Comparison of ENCODE assay signal across 14 cellular contexts in genomic region chr2:120237491-120237902, GRCh38. TPM values are rescaled to one million over a fixed set of nuclear protein-coding genes. Genes with fewer than 3 reads are reported as not detected.
DNase-seq lines count a peak whose midpoint lies in the region; ATAC-seq and TF ChIP-seq lines count a peak whose summit lies in the region.
"Had no signal": no experiment of that assay in that cellular context is flagged by ENCODE, and none has a peak within 500 bp of the region (broad histone marks: within the 10 kb centered on the region; RNA-seq: fewer than 3 reads in every experiment).

No MANE protein-coding gene starts in this region.

- H3K36me3 Mint-ChIP-seq in activated CD4-positive, alpha-beta T cell treated with anti-CD3 and anti-CD28 coated beads for 36 hours (ENCODE audit: low read depth): no peaks in the 10 kb centered on the region

- H3K4me1 ChIP-seq in RWPE2 (ENCODE audit: insufficient read depth, poor library complexity, severe bottlenecking): peaks cover 26% of the 10 kb centered on the region
- peaks cover 3 to 53% (median 36%) of the 10 kb centered on the region in 9 donors for H3K4me1 ChIP-seq in heart right ventricle

- H3K27ac ChIP-seq in RWPE2 (ENCODE audit: poor library complexity, severe bottlenecking): peak overlapping the region; percentile 76
- H3K27ac ChIP-seq in heart right ventricle: no peak overlapping the region
- H3K27ac ChIP-seq: lower lobe of right lung had no signal

- POLR2A ChIA-PET in activated CD4-positive, alpha-beta T cell treated with anti-CD3 and anti-CD28 coated beads for 36 hours (lab: Charles Lee): no interaction called here

- no peak overlapping the region for H3K27ac Mint-ChIP-seq in activated CD4-positive, alpha-beta T cell treated with anti-CD3 and anti-CD28 coated beads for 36 hours

- no peak for TF ChIP-seq CTCF in RWPE2 (IDR thresholded peaks at IDR 0.05; ENCODE audit: poor library complexity, severe bottlenecking)
- no peak for TF ChIP-seq CTCF in heart right ventricle (IDR thresholded peaks at IDR 0.05)

- H3K4me3 ChIP-seq in RWPE2 (ENCODE audit: severe bottlenecking): no peak overlapping the region
- H3K4me3 ChIP-seq in heart right ventricle: no peak overlapping the region
- H3K4me3 ChIP-seq: lower lobe of right lung had no signal

- CTCF ChIA-PET in activated CD4-positive, alpha-beta T cell treated with anti-CD3 and anti-CD28 coated beads for 36 hours (lab: Charles Lee): no interaction called here

- H3K27me3 Mint-ChIP-seq in activated CD4-positive, alpha-beta T cell treated with anti-CD3 and anti-CD28 coated beads for 36 hours: no peaks in the 10 kb centered on the region

- 79 to 81% methylated on average over 10 of the region's 10 CpGs for WGBS in heart right ventricle, 2 donors

- DNase-seq in H4 (ENCODE audit: low spot score) (peak; percentile 34), RWPE2 (ENCODE audit: low spot score) (no peak), fibroblast of peridontal ligament (ENCODE audit: extremely low read depth) (peak; percentile 63), renal cortical epithelial cell (ENCODE audit: low read depth) (peak; percentile 89), Right ventricle myocardium inferior (ENCODE audit: missing footprints) (no peak), heart right ventricle (no peak), middle frontal gyrus (ENCODE audit: extremely low spot score, low spot score) (no peak)
- no peak for DNase-seq in activated CD4-positive, alpha-beta T cell treated with anti-CD3 and anti-CD28 coated beads for 36 hours
- DNase-seq: activated CD4-positive, CD25-positive, alpha-beta regulatory T cell; DMS153; erythroblast; lower lobe of right lung; Right ventricle myocardium superior had no signal

- H3K27me3 ChIP-seq in RWPE2 (ENCODE audit: insufficient read depth, poor library complexity, severe bottlenecking) (no peaks in the 10 kb centered on the region), heart right ventricle (peaks cover 0 to 14% (median 0%) of the 10 kb centered on the region in 7 donors)

- no peak overlapping the region for H3K4me3 Mint-ChIP-seq in activated CD4-positive, alpha-beta T cell treated with anti-CD3 and anti-CD28 coated beads for 36 hours

- peak; percentile 47 for ATAC-seq in RWPE2 (ENCODE audit: low read depth)
- ATAC-seq in activated CD4-positive, alpha-beta T cell treated with anti-CD3 and anti-CD28 coated beads for 36 hours: no peak
- ATAC-seq in Right ventricle myocardium inferior: no peak
- no peak for ATAC-seq in heart right ventricle
- ATAC-seq: activated naive CD4-positive, alpha-beta T cell treated with anti-CD3 and anti-CD28 coated beads, Interleukin-2, amount 50 U/mL, for 72 hours; lower lobe of right lung had no signal

- H3K36me3 ChIP-seq in RWPE2 (ENCODE audit: low read depth): no peaks in the 10 kb centered on the region
- no peaks in the 10 kb centered on the region for H3K36me3 ChIP-seq in heart right ventricle
- H3K36me3 ChIP-seq: lower lobe of right lung had no signal

- peaks cover 11% of the 10 kb centered on the region for H3K4me1 Mint-ChIP-seq in activated CD4-positive, alpha-beta T cell treated with anti-CD3 and anti-CD28 coated beads for 36 hours

- intact Hi-C loops in activated CD4-positive, alpha-beta T cell treated with anti-CD3 and anti-CD28 coated beads for 36 hours (cut with DNase I, micrococcal nuclease): no loop called here
- intact Hi-C loops in Right ventricle myocardium inferior (cut with DNase I): no loop called here
- intact Hi-C loops in heart right ventricle (cut with DNase I): no loop called here

- H3K9me3 ChIP-seq in RWPE2 (ENCODE audit: severe bottlenecking) (no peaks in the 10 kb centered on the region), heart right ventricle (no peaks in the 10 kb centered on the region)
- H3K9me3 ChIP-seq: lower lobe of right lung had no signal

- no peaks in the 10 kb centered on the region for H3K9me3 Mint-ChIP-seq in activated CD4-positive, alpha-beta T cell treated with anti-CD3 and anti-CD28 coated beads for 36 hours (ENCODE audit: low read depth)
- H3K9me3 Mint-ChIP-seq: activated naive CD4-positive, alpha-beta T cell treated with anti-CD3 and anti-CD28 coated beads, Interleukin-2, amount 50 U/mL, for 72 hours had no signal

RNA-seq across cellular contexts. Expression of gene TMEM185B, which starts 14.3 kb away (rescaled TPM):
- 24.7 and 39.3 TPM in 2 replicates for total RNA-seq in H4 (2014; rRNA removed; shearing (Covaris generic))
- total RNA-seq in renal cortical epithelial cell (39.6 and 54.2 TPM in 2 replicates), Right ventricle myocardium inferior (20.6 TPM), heart right ventricle (10 to 100 TPM; 17.9 to 27.7 (median 23.4) TPM)
- total RNA-seq in activated CD4-positive, alpha-beta T cell treated with anti-CD3 and anti-CD28 coated beads for 36 hours: 10 to 100 TPM; 15.9 to 17.3 TPM
- 10 to 100 TPM in 1 of 2 donors, 1 to 10 TPM in 1; 5.8 to 10.8 TPM for polyA plus RNA-seq in heart right ventricle

RNA-seq across cellular contexts. Expression of gene RALB, which starts 15.2 kb away (rescaled TPM):
- 31.8 and 34.4 TPM in 2 replicates for total RNA-seq in H4 (2014; rRNA removed; shearing (Covaris generic))
- total RNA-seq in renal cortical epithelial cell (84.0 and 108 TPM in 2 replicates), Right ventricle myocardium inferior (52.0 TPM), heart right ventricle (10 to 100 TPM; 37.0 to 53.8 (median 45.0) TPM)
- 10 to 100 TPM; 34.0 to 34.3 TPM for total RNA-seq in activated CD4-positive, alpha-beta T cell treated with anti-CD3 and anti-CD28 coated beads for 36 hours
- 10 to 100 TPM; 21.9 to 68.1 TPM for polyA plus RNA-seq in heart right ventricle

Comparison
In these comparisons a context has a peak if more than half of its experiments do, and no peak if none do; other contexts are left out.
1. DNase-seq: peak in H4 (single experiment), fibroblast of peridontal ligament (single experiment) and renal cortical epithelial cell (single experiment); none in RWPE2 (single experiment), activated CD4-positive, alpha-beta T cell treated with anti-CD3 and anti-CD28 coated beads for 36 hours (single experiment), Right ventricle myocardium inferior (single experiment), heart right ventricle (0 of 2) and middle frontal gyrus (single experiment).